Comparison of ENCODE assay signal across 16 cellular contexts in genomic region chr3:172211123-172211522, GRCh38.
"Had no signal": no experiment of that assay in that cellular context is flagged by ENCODE, and none has a peak within 500 bp of the region (broad histone marks: within the 10 kb centered on the region; RNA-seq: fewer than 3 reads in every experiment).

No MANE protein-coding gene starts in this region.

- DNase-seq: activated CD4-positive, alpha-beta T cell treated with anti-CD3 and anti-CD28 coated beads, Interleukin-2, amount 50 U/mL, for 48 hours; activated CD8-positive, alpha-beta memory T cell treated with anti-CD3 and anti-CD28 coated beads, Interleukin-2, amount 10 ng/mL, durations not matched to agents 7 days and 5 days; activated naive CD4-positive, alpha-beta T cell treated with anti-CD3 and anti-CD28 coated beads, Interleukin-2, amount 10 ng/mL, durations not matched to agents 7 days and 5 days; activated T-cell treated with anti-CD3 and anti-CD28 coated beads, Interleukin-2, amount 50 U/mL, for 24 hours; central memory CD4-positive, alpha-beta T cell; cortex of kidney; effector CD4-positive, alpha-beta T cell; hippocampal formation; kidney glomerular epithelial cell; ovary; thyroid gland had no signal

- H3K36me3 Mint-ChIP-seq: activated naive CD4-positive, alpha-beta T cell treated with anti-CD3 and anti-CD28 coated beads, Interleukin-2, amount 10 ng/mL, durations not matched to agents 7 days and 5 days; stimulated activated effector memory CD8-positive, alpha-beta T cell treated with anti-CD3 and anti-CD28 coated beads, Interleukin-12 subunit alpha, Interleukin-12 subunit beta, amount 100 ng/mL, for 72 hours had no signal

- H3K4me3 Mint-ChIP-seq: activated CD8-positive, alpha-beta memory T cell treated with anti-CD3 and anti-CD28 coated beads, Interleukin-2, amount 10 ng/mL, durations not matched to agents 7 days and 5 days; activated naive CD4-positive, alpha-beta T cell treated with anti-CD3 and anti-CD28 coated beads, Interleukin-2, amount 10 ng/mL, durations not matched to agents 7 days and 5 days; activated T-cell treated with anti-CD3 and anti-CD28 coated beads, Interleukin-2, amount 50 U/mL, for 24 hours; neural crest cell; stimulated activated effector memory CD8-positive, alpha-beta T cell treated with anti-CD3 and anti-CD28 coated beads, Interleukin-12 subunit alpha, Interleukin-12 subunit beta, amount 100 ng/mL, for 72 hours had no signal

- H3K27ac Mint-ChIP-seq: activated CD8-positive, alpha-beta memory T cell treated with anti-CD3 and anti-CD28 coated beads, Interleukin-2, amount 10 ng/mL, durations not matched to agents 7 days and 5 days; activated naive CD4-positive, alpha-beta T cell treated with anti-CD3 and anti-CD28 coated beads, Interleukin-2, amount 10 ng/mL, durations not matched to agents 7 days and 5 days; activated T-cell treated with anti-CD3 and anti-CD28 coated beads, Interleukin-2, amount 50 U/mL, for 24 hours; stimulated activated effector memory CD8-positive, alpha-beta T cell treated with anti-CD3 and anti-CD28 coated beads, Interleukin-12 subunit alpha, Interleukin-12 subunit beta, amount 100 ng/mL, for 72 hours had no signal

- H3K4me1 Mint-ChIP-seq: activated naive CD4-positive, alpha-beta T cell treated with anti-CD3 and anti-CD28 coated beads, Interleukin-2, amount 10 ng/mL, durations not matched to agents 7 days and 5 days had no signal

- H3K9me3 Mint-ChIP-seq: neural crest cell; stimulated activated effector memory CD8-positive, alpha-beta T cell treated with anti-CD3 and anti-CD28 coated beads, Interleukin-12 subunit alpha, Interleukin-12 subunit beta, amount 100 ng/mL, for 72 hours had no signal

- H3K36me3 ChIP-seq: esophagus muscularis mucosa, ovary, thyroid gland, vagina had no signal

- H3K9me3 ChIP-seq: esophagus muscularis mucosa, ovary, thyroid gland, vagina had no signal

- H3K27me3 Mint-ChIP-seq: activated CD8-positive, alpha-beta memory T cell treated with anti-CD3 and anti-CD28 coated beads, Interleukin-2, amount 10 ng/mL, durations not matched to agents 7 days and 5 days; activated naive CD4-positive, alpha-beta T cell treated with anti-CD3 and anti-CD28 coated beads, Interleukin-2, amount 10 ng/mL, durations not matched to agents 7 days and 5 days; activated T-cell treated with anti-CD3 and anti-CD28 coated beads, Interleukin-2, amount 50 U/mL, for 24 hours had no signal

- H3K4me3 ChIP-seq: esophagus muscularis mucosa, ovary, thyroid gland, vagina had no signal

- ATAC-seq: activated CD8-positive, alpha-beta memory T cell treated with anti-CD3 and anti-CD28 coated beads, Interleukin-2, amount 10 ng/mL, durations not matched to agents 7 days and 5 days; stimulated activated effector memory CD8-positive, alpha-beta T cell treated with anti-CD3 and anti-CD28 coated beads, Interleukin-12 subunit alpha, Interleukin-12 subunit beta, amount 100 ng/mL, for 72 hours had no signal

- H3K27me3 ChIP-seq: esophagus muscularis mucosa, ovary, thyroid gland, vagina had no signal

- H3K27ac ChIP-seq: ovary, vagina, VCaP had no signal
